In genomic region chr3:62475940-62476339, GRCh38 we compare ENCODE assay signal across 21 cellular contexts.
"Had no signal": no experiment of that assay in that cellular context is flagged by ENCODE, and none has a peak within 500 bp of the region (broad histone marks: within the 10 kb centered on the region; RNA-seq: fewer than 3 reads in every experiment).

No MANE protein-coding gene starts in this region.

- DNase-seq: dorsolateral prefrontal cortex; effector CD4-positive, alpha-beta T cell; hypothalamus; immature natural killer cell; islet precursor cell; kidney glomerular epithelial cell; left colon; left ventricle myocardium superior; lower lobe of right lung; naive thymus-derived CD8-positive, alpha-beta T cell; nephron progenitor cell; nucleus accumbens; stimulated activated CD4-positive, alpha-beta T cell treated with anti-CD3 and anti-CD28 coated beads, Interleukin-12 subunit alpha, Interleukin-12 subunit beta, amount 100 ng/mL, for 4 hours; stimulated activated CD4-positive, alpha-beta T cell treated with anti-CD3 and anti-CD28 coated beads, Interleukin-1b, Interleukin-23, amount 100 ng/mL, for 48 hours; stimulated activated CD4-positive, alpha-beta T cell treated with anti-CD3 and anti-CD28 coated beads, Interleukin-4, amount 100 ng/mL, for 1 hour; stimulated activated CD8-positive, alpha-beta memory T cell treated with anti-CD3 and anti-CD28 coated beads, Interleukin-4, amount 100 ng/mL, for 48 hours; stimulated activated naive CD4-positive, alpha-beta T cell; stimulated activated naive CD8-positive, alpha-beta T cell treated with anti-CD3 and anti-CD28 coated beads, Interleukin-15, amount 100 ng/mL, for 72 hours; transverse colon; upper lobe of right lung; uterus had no signal
